ENCODE assay signal across 19 cellular contexts in genomic region chr10:29107866-29108498, GRCh38.
"Had no signal": no experiment of that assay in that cellular context is flagged by ENCODE, and none has a peak within 500 bp of the region (broad histone marks: within the 10 kb centered on the region; RNA-seq: fewer than 3 reads in every experiment).

No MANE protein-coding gene starts in this region.

- H3K4me3 ChIP-seq: esophagus squamous epithelium, gastroesophageal sphincter, left lung, lower lobe of right lung, sigmoid colon, skin epidermis, tibial artery, upper lobe of right lung, vagina had no signal

- H3K27me3 ChIP-seq: gastroesophageal sphincter, left lung, sigmoid colon, tibial artery, upper lobe of right lung, vagina had no signal

- H3K27ac ChIP-seq: esophagus squamous epithelium, gastroesophageal sphincter, left lung, lower lobe of right lung, neutrophil, sigmoid colon, skin epidermis, tibial artery, upper lobe of right lung, vagina had no signal

- ATAC-seq: gastroesophageal sphincter; left lung; lower lobe of right lung; naive thymus-derived CD4-positive, alpha-beta T cell; upper lobe of right lung had no signal

- H3K36me3 ChIP-seq: esophagus squamous epithelium, gastroesophageal sphincter, left lung, lower lobe of right lung, neutrophil, sigmoid colon, tibial artery, upper lobe of right lung, vagina had no signal

- H3K9me3 ChIP-seq: esophagus squamous epithelium, left lung, lower lobe of right lung, neutrophil, sigmoid colon, tibial artery, upper lobe of right lung, vagina had no signal

- H3K4me1 Mint-ChIP-seq: immature natural killer cell, memory B cell had no signal

- H3K4me3 Mint-ChIP-seq: dendritic cell treated with granulocyte-macrophage colony-stimulating factor and Interleukin-4, amounts not matched to agents 40 ng/mL and 50 ng/mL, for 4 days; immature natural killer cell; memory B cell; naive thymus-derived CD4-positive, alpha-beta T cell; nephron progenitor cell had no signal

- H3K4me1 ChIP-seq: esophagus squamous epithelium, gastroesophageal sphincter, left lung, lower lobe of right lung, sigmoid colon, upper lobe of right lung, vagina had no signal

- DNase-seq: esophagus squamous epithelium; foreskin fibroblast; glutamatergic neuron; immature natural killer cell; left lung; lower lobe of right lung; naive thymus-derived CD4-positive, alpha-beta T cell; nephron progenitor cell; sigmoid colon; stimulated activated CD4-positive, alpha-beta T cell treated with anti-CD3 and anti-CD28 coated beads, Interleukin-2, amount 100 ng/mL, for 24 hours; stimulated activated naive CD4-positive, alpha-beta T cell treated with Interleukin-2 at 50 U/mL for 16 hours; tibial artery; upper lobe of right lung had no signal

- H3K9me3 Mint-ChIP-seq: dendritic cell treated with granulocyte-macrophage colony-stimulating factor and Interleukin-4, amounts not matched to agents 40 ng/mL and 50 ng/mL, for 4 days had no signal

- H3K27ac Mint-ChIP-seq: dendritic cell treated with granulocyte-macrophage colony-stimulating factor and Interleukin-4, amounts not matched to agents 40 ng/mL and 50 ng/mL, for 4 days; immature natural killer cell; memory B cell; naive thymus-derived CD4-positive, alpha-beta T cell; nephron progenitor cell had no signal

- H3K36me3 Mint-ChIP-seq: immature natural killer cell; memory B cell; naive thymus-derived CD4-positive, alpha-beta T cell had no signal
